ENCODE assay signal across 9 cellular contexts in the genomic region with DNA sequence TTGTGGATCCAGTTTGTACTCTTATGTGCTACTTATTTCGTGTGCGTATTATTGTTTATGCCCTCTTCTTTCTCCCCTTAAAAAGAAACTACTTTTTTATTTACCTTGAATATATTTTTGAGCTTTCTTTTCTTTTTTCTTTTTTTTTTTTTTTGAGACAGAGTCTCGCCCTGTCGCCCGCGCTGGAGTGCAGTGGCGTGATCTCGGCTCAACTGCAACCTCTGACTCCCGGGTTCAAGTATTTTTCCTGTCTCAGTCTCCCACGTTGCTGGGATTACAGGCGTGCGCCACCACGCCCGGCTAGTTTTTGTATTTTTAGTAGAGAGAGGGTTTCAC. TPM values are rescaled to one million over a fixed set of nuclear protein-coding genes. Genes with fewer than 3 reads are reported as not detected.
DNase-seq lines count a peak whose midpoint lies in the region; ATAC-seq and TF ChIP-seq lines count a peak whose summit lies in the region.
"Had no signal": no experiment of that assay in that cellular context is flagged by ENCODE, and none has a peak within 500 bp of the region (broad histone marks: within the 10 kb centered on the region; RNA-seq: fewer than 3 reads in every experiment).

No MANE protein-coding gene starts in this region.

- H3K4me2 ChIP-seq in neuronal stem cell (ENCODE audit: insufficient read depth, low read length, poor library complexity, severe bottlenecking), result peak overlapping the region; percentile 71

- H2AFZ ChIP-seq in neuronal stem cell (ENCODE audit: low read length), result peak overlapping the region; percentile 94

- no peak overlapping the region for H4K91ac ChIP-seq in neuronal stem cell (ENCODE audit: low read depth, low read length, poor library complexity)

- no peaks in the 10 kb centered on the region for H3K9me3 ChIP-seq in CD4-positive, CD25-positive, alpha-beta regulatory T cell (ENCODE audit: control insufficient read depth in 2 of 2, low read length in 2 of 2)
- H3K9me3 ChIP-seq in NT2/D1 (ENCODE audit: insufficient read depth, low read length), result no peaks in the 10 kb centered on the region
- H3K9me3 ChIP-seq in endodermal cell (ENCODE audit: control insufficient read depth, low read length), result no peaks in the 10 kb centered on the region
- no peaks in the 10 kb centered on the region for H3K9me3 ChIP-seq in neuronal stem cell (replicated peaks in 1 of 2; ENCODE audit: control insufficient read depth in 2 of 2, insufficient read depth in 1 of 2, low read depth in 1 of 2, low read length in 2 of 2)

- H2BK15ac ChIP-seq in neuronal stem cell (ENCODE audit: low read length), result no peak overlapping the region

- TF ChIP-seq CTCF in endodermal cell (conservative IDR thresholded peaks at IDR 0.05), result no peak

- H3K4ac ChIP-seq in neuronal stem cell (ENCODE audit: low read length), result no peak overlapping the region

- H3K27me3 Mint-ChIP-seq in CD4-positive, CD25-positive, alpha-beta regulatory T cell, result no peaks in the 10 kb centered on the region
- H3K27me3 Mint-ChIP-seq in endodermal cell (ENCODE audit: insufficient read depth), result peaks cover 1% of the 10 kb centered on the region

- no peak overlapping the region for H2BK120ac ChIP-seq in neuronal stem cell (ENCODE audit: low read depth, low read length)

- H3K18ac ChIP-seq in neuronal stem cell (ENCODE audit: low read length), result no peak overlapping the region

- H3K27ac Mint-ChIP-seq in CD4-positive, CD25-positive, alpha-beta regulatory T cell, result peak overlapping the region in 2 of 3 donors; percentile 99
- peak overlapping the region; percentile 90 for H3K27ac Mint-ChIP-seq in endodermal cell

- no peak overlapping the region for H2AK5ac ChIP-seq in neuronal stem cell (ENCODE audit: low read depth, low read length)

- H3K79me1 ChIP-seq in neuronal stem cell (ENCODE audit: low read depth, low read length), result peaks cover 14% of the 10 kb centered on the region

- peaks cover 45 to 69% (median 53%) of the 10 kb centered on the region in 4 donors for H3K4me1 Mint-ChIP-seq in CD4-positive, CD25-positive, alpha-beta regulatory T cell
- peaks cover 33% of the 10 kb centered on the region for H3K4me1 Mint-ChIP-seq in endodermal cell

- H3K4me1 ChIP-seq in CD4-positive, CD25-positive, alpha-beta regulatory T cell (ENCODE audit: control insufficient read depth, insufficient read depth, low read length, poor library complexity, severe bottlenecking), result peaks cover 69% of the 10 kb centered on the region
- H3K4me1 ChIP-seq in NT2/D1 (ENCODE audit: insufficient read depth, insufficient read length), result peaks cover 14% of the 10 kb centered on the region
- no peaks in the 10 kb centered on the region for H3K4me1 ChIP-seq in endodermal cell (ENCODE audit: control insufficient read depth, insufficient read depth, low read length)
- H3K4me1 ChIP-seq in neuronal stem cell (ENCODE audit: control insufficient read depth in 2 of 2, insufficient read depth in 1 of 2, low read depth in 1 of 2, low read length in 2 of 2), result peaks cover 0 to 3% of the 10 kb centered on the region in 2 donors

- 82% methylated on average over 12 of the region's 14 CpGs; no CpG with 5 or more reads in 1 of the 2 experiments for WGBS in endodermal cell (ENCODE audit: insufficient coverage in 1 of 2, insufficient read length in 1 of 2), 2 experiments
- no CpG with 5 or more reads among the region's 14 CpGs for WGBS in neuronal stem cell (ENCODE audit: extremely low coverage in 2 of 2, insufficient read length in 2 of 2, insufficient replicate concordance in 1 of 2), 2 donors

- no peak for ATAC-seq in CD4-positive, CD25-positive, alpha-beta regulatory T cell (ENCODE audit: low read depth in 2 of 2)
- no peak for ATAC-seq in GM18868 (IDR thresholded peaks at IDR 0.05; ENCODE audit: unreplicated experiment)
- no peak for ATAC-seq in GM18858 (IDR thresholded peaks at IDR 0.05; ENCODE audit: unreplicated experiment)

- H4K8ac ChIP-seq in neuronal stem cell (ENCODE audit: low read depth, low read length), result no peak overlapping the region

- peaks cover 13% of the 10 kb centered on the region for H3K36me3 Mint-ChIP-seq in CD4-positive, CD25-positive, alpha-beta regulatory T cell
- H3K36me3 Mint-ChIP-seq in endodermal cell (ENCODE audit: low read depth), result peaks cover 10% of the 10 kb centered on the region

- peak overlapping the region; percentile 98 to 100 (median 99) for H3K4me3 Mint-ChIP-seq in CD4-positive, CD25-positive, alpha-beta regulatory T cell
- peak overlapping the region; percentile 99 for H3K4me3 Mint-ChIP-seq in endodermal cell

- H3K14ac ChIP-seq in neuronal stem cell (ENCODE audit: low read length), result no peak overlapping the region

- H3K27ac ChIP-seq in CD4-positive, CD25-positive, alpha-beta regulatory T cell (ENCODE audit: insufficient read depth, low read length, poor library complexity, severe bottlenecking), result peak overlapping the region; percentile 97
- H3K27ac ChIP-seq in endodermal cell (ENCODE audit: low read depth, low read length), result no peak overlapping the region
- no peak overlapping the region for H3K27ac ChIP-seq in neuronal stem cell (replicated peaks; ENCODE audit: low read length)

- no peak overlapping the region for H3K23ac ChIP-seq in neuronal stem cell (ENCODE audit: low read depth, low read length, poor library complexity)

- no peak overlapping the region for H2BK5ac ChIP-seq in neuronal stem cell (ENCODE audit: low read length)

- peaks cover 0 to 1% (median 0%) of the 10 kb centered on the region in 7 donors for H3K9me3 Mint-ChIP-seq in CD4-positive, CD25-positive, alpha-beta regulatory T cell
- no peaks in the 10 kb centered on the region for H3K9me3 Mint-ChIP-seq in endodermal cell

- no peaks in the 10 kb centered on the region for H3K27me3 ChIP-seq in CD4-positive, CD25-positive, alpha-beta regulatory T cell (ENCODE audit: control insufficient read depth, insufficient read depth, low read length)
- no peaks in the 10 kb centered on the region for H3K27me3 ChIP-seq in NT2/D1 (ENCODE audit: insufficient read depth, insufficient read length)
- H3K27me3 ChIP-seq in endodermal cell (ENCODE audit: control insufficient read depth, insufficient read depth, low read length, poor library complexity, severe bottlenecking), result no peaks in the 10 kb centered on the region
- no peaks in the 10 kb centered on the region for H3K27me3 ChIP-seq in neuronal stem cell (ENCODE audit: control insufficient read depth in 3 of 3, insufficient read depth in 3 of 3, low read depth in 1 of 3, low read length in 3 of 3)

- peak overlapping the region; percentile 88 for H3K4me3 ChIP-seq in CD4-positive, CD25-positive, alpha-beta regulatory T cell (ENCODE audit: low read depth, low read length)
- peak overlapping the region; percentile 93 for H3K4me3 ChIP-seq in NT2/D1 (ENCODE audit: insufficient read length, low read depth)
- peak overlapping the region; percentile 92 for H3K4me3 ChIP-seq in endodermal cell (ENCODE audit: low read length)
- peak overlapping the region; percentile 67 to 77 for H3K4me3 ChIP-seq in neuronal stem cell (ENCODE audit: low read length in 2 of 2)

- no peak for DNase-seq in CD4-positive, CD25-positive, alpha-beta regulatory T cell
- DNase-seq in NT2/D1 (ENCODE audit: low read depth, low spot score) (no peak), endodermal cell (no peak), neuronal stem cell (ENCODE audit: low spot score) (no peak), NCI-H226 (no peak), posterior cingulate gyrus (no peak)

- peaks cover 3% of the 10 kb centered on the region for H3K36me3 ChIP-seq in CD4-positive, CD25-positive, alpha-beta regulatory T cell (ENCODE audit: control insufficient read depth, insufficient read depth, low read length)
- peaks cover 39% of the 10 kb centered on the region for H3K36me3 ChIP-seq in NT2/D1 (ENCODE audit: insufficient read depth, insufficient read length, low read length)
- peaks cover 9% of the 10 kb centered on the region for H3K36me3 ChIP-seq in endodermal cell (ENCODE audit: control insufficient read depth, insufficient read depth, low read length)
- H3K36me3 ChIP-seq in neuronal stem cell (replicated peaks in 1 of 2; ENCODE audit: control insufficient read depth in 2 of 2, insufficient read depth in 2 of 2, low read length in 2 of 2), result peaks cover 3 to 16% of the 10 kb centered on the region in 2 donors

- intact Hi-C loops in posterior cingulate gyrus (cut with DNase I), result loop anchor here (1.0 kb wide), 1 partner anchor 22 kb away; the partner anchor contains the start of gene RPSA

- no peak overlapping the region for H2BK12ac ChIP-seq in neuronal stem cell (ENCODE audit: low read length)

- H3K9ac ChIP-seq in NT2/D1 (ENCODE audit: insufficient read length, low read depth) (peak overlapping the region; percentile 53), endodermal cell (ENCODE audit: extremely low read depth, low read length, poor library complexity, severe bottlenecking) (peak overlapping the region; percentile 75), neuronal stem cell (ENCODE audit: low read depth, low read length, poor library complexity) (no peak overlapping the region)

RNA-seq across cellular contexts. Expression of gene SLC25A38, which starts 1.5 kb away (rescaled TPM):
- 52.2 TPM for total RNA-seq in CD4-positive, CD25-positive, alpha-beta regulatory T cell
- polyA plus RNA-seq in CD4-positive, CD25-positive, alpha-beta regulatory T cell, result 10 to 100 TPM; 60.9 to 70.1 (median 65.4) TPM
- 10 to 100 TPM; 33.4 to 37.7 TPM for total RNA-seq in endodermal cell
- polyA plus RNA-seq in endodermal cell (2013, experiment 1 of 2), result 24.0 TPM
- 22.2 TPM for polyA plus RNA-seq in endodermal cell (2013, experiment 2 of 2)
- polyA plus RNA-seq in neuronal stem cell (2013, experiment 1 of 2), result 22.9 TPM
- 24.1 TPM for polyA plus RNA-seq in neuronal stem cell (2013, experiment 2 of 2)

RNA-seq across cellular contexts. Expression of gene RPSA, which starts 21.9 kb away (rescaled TPM):
- total RNA-seq in CD4-positive, CD25-positive, alpha-beta regulatory T cell, result 1,171 TPM
- 1,000 to 10,000 TPM in 2 of 4 donors, 100 to 1,000 TPM in 2; 939 to 1,327 (median 1,114) TPM for polyA plus RNA-seq in CD4-positive, CD25-positive, alpha-beta regulatory T cell
- 1,000 to 10,000 TPM; 1,584 to 1,777 TPM for total RNA-seq in endodermal cell
- polyA plus RNA-seq in endodermal cell (2013, experiment 1 of 2), result 2,503 TPM
- polyA plus RNA-seq in endodermal cell (2013, experiment 2 of 2), result 2,213 TPM
- 3,054 TPM for polyA plus RNA-seq in neuronal stem cell (2013, experiment 1 of 2)
- polyA plus RNA-seq in neuronal stem cell (2013, experiment 2 of 2), result 3,086 TPM

RNA-seq across cellular contexts. Expression of gene CCR8, which starts 55.1 kb away (rescaled TPM):
- total RNA-seq in CD4-positive, CD25-positive, alpha-beta regulatory T cell, result 87.2 TPM
- polyA plus RNA-seq in CD4-positive, CD25-positive, alpha-beta regulatory T cell, result 10 to 100 TPM; 33.6 to 61.6 (median 52.1) TPM
- total RNA-seq in endodermal cell, result under 1 TPM in 1 of 2 donors, not detected in 1; 0.22 TPM
- polyA plus RNA-seq in endodermal cell (2013, experiment 1 of 2), result not detected
- polyA plus RNA-seq in endodermal cell (2013, experiment 2 of 2), result not detected
- polyA plus RNA-seq in neuronal stem cell (2013, experiment 1 of 2), result not detected
- polyA plus RNA-seq in neuronal stem cell (2013, experiment 2 of 2), result not detected
- polyA plus RNA-seq: adipose tissue had no signal

Comparison
In these comparisons a context has a peak if more than half of its experiments do, and no peak if none do; other contexts are left out.
1. RNA of gene CCR8, which starts 55.1 kb away (total RNA-seq): 87.2 TPM in CD4-positive, CD25-positive, alpha-beta regulatory T cell (single experiment); 0.22 TPM in endodermal cell; every median in the first group is over 10 times any median in the second.
2. Peak in every context shown above with its lines, with median percentiles within 50 percentile points of each other: H3K4me3 ChIP-seq.